In the genomic region with DNA sequence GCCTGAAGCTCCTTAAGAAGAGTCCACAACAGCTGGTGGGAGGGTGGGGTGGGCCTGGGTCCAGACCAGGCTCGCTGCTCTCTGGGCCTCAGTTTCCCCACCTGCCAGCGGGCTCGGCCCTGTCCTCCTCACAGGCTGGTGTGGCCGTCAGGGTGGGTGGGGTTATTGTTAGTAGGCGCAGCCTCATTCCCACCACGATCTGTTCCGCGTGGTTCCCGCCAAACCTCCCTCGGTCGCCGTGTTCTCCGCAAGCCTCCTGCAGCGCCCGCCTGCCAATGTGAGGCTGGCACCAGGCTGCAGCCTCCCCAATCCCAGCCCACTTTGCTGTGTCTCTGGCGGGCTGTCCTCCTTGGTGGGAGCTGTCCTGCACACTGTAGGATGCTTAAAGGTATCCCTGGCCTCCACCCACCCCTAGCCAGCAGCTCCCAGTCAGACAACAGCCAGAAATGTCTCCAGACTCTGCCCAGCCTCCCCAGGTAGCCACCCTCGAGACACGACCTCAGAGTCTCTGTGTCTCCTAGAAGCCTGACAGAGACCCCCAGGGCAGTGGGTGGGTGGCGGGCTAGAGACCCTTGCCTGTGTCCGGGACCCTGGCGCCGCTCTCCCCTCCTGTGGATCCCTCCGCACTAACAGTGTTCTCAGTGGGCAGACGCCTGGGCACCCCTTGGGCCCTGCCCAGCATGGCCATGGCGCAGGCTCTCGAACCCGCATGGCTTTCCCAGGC, we compare ENCODE assay signal across 37 cellular contexts. TPM values are rescaled to one million over a fixed set of nuclear protein-coding genes. Genes with fewer than 3 reads are reported as not detected.
"Had no signal": no experiment of that assay in that cellular context is flagged by ENCODE, and none has a peak within 500 bp of the region (broad histone marks: within the 10 kb centered on the region; RNA-seq: fewer than 3 reads in every experiment).

No MANE protein-coding gene starts in this region.

- H3K27ac Mint-ChIP-seq: activated CD4-positive, alpha-beta T cell treated with anti-CD3 and anti-CD28 coated beads, Interleukin-2, amount 10 ng/mL, durations not matched to agents 24 days and 14 days; activated CD8-positive, alpha-beta T cell treated with anti-CD3 and anti-CD28 coated beads for 36 hours; activated naive CD4-positive, alpha-beta T cell treated with anti-CD3 and anti-CD28 coated beads, Interleukin-2, amount 50 U/mL, for 24 hours; activated naive CD8-positive, alpha-beta T cell treated with anti-CD3 and anti-CD28 coated beads, Interleukin-2, amount 10 ng/mL, durations not matched to agents 7 days and 5 days; activated T-helper 2 cell treated with anti-CD3 and anti-CD28 coated beads, Interferon-gamma antibody, Interleukin-2, Interleukin-4, amounts not matched to agents 10 μg/mL and 5 μg/mL and 100 μg/mL, durations not matched to agents 14 hours and 24 hours and 36 hours had no signal

- H3K4me3 Mint-ChIP-seq: activated CD4-positive, alpha-beta T cell treated with anti-CD3 and anti-CD28 coated beads, Interleukin-2, amount 10 ng/mL, durations not matched to agents 24 days and 14 days; activated CD8-positive, alpha-beta T cell treated with anti-CD3 and anti-CD28 coated beads for 36 hours; activated naive CD4-positive, alpha-beta T cell treated with anti-CD3 and anti-CD28 coated beads, Interleukin-2, amount 50 U/mL, for 24 hours; activated naive CD8-positive, alpha-beta T cell treated with anti-CD3 and anti-CD28 coated beads, Interleukin-2, amount 10 ng/mL, durations not matched to agents 7 days and 5 days had no signal

- H3K4me3 ChIP-seq: ascending aorta, body of pancreas, breast epithelium, Peyer's patch had no signal

- H3K9me3 ChIP-seq: ascending aorta, body of pancreas, breast epithelium, Peyer's patch had no signal

- DNase-seq: activated CD4-positive, alpha-beta T cell treated with anti-CD3 and anti-CD28 coated beads, Interleukin-2, amount 10 ng/mL, durations not matched to agents 24 days and 14 days; activated CD4-positive, alpha-beta T cell treated with anti-CD3 and anti-CD28 coated beads, Interleukin-2, amount 50 U/mL, for 4 hours; activated CD8-positive, alpha-beta T cell treated with anti-CD3 and anti-CD28 coated beads for 36 hours; activated gamma-delta T cell; activated naive CD4-positive, alpha-beta T cell treated with Interleukin-2 at 50 U/mL for 16 hours; activated naive CD8-positive, alpha-beta T cell treated with anti-CD3 and anti-CD28 coated beads, Interleukin-2, amount 10 ng/mL, durations not matched to agents 7 days and 5 days; activated T-cell treated with anti-CD3 and anti-CD28 coated beads, Interleukin-2, amount 50 U/mL, for 1 hour; amygdala; body of pancreas; NCI-H1105; NCI-H1417 treated with DMSO at 0.1 percent for 48 hours; NCI-H187 treated with DMSO at 0.1 percent for 48 hours; NCI-H2081; NCI-H2171 treated with DMSO at 0.1 percent for 48 hours; NCI-H226; NCI-H526; NCI-H748 treated with DMSO at 0.1 percent for 48 hours; NK-92 treated with Interleukin-12 subunit alpha and Interleukin-12 subunit beta, amount 100 ng/mL, for 24 hours; PC-3; Peyer's patch; RPMI8226; SIG-M5; SW 1271; T1000; WERI-Rb-1 had no signal

- H3K9me3 Mint-ChIP-seq: activated CD4-positive, alpha-beta T cell treated with anti-CD3 and anti-CD28 coated beads, Interleukin-2, amount 10 ng/mL, durations not matched to agents 24 days and 14 days; activated CD8-positive, alpha-beta T cell treated with anti-CD3 and anti-CD28 coated beads for 36 hours; activated naive CD4-positive, alpha-beta T cell treated with anti-CD3 and anti-CD28 coated beads, Interleukin-2, amount 50 U/mL, for 24 hours; activated naive CD8-positive, alpha-beta T cell treated with anti-CD3 and anti-CD28 coated beads, Interleukin-2, amount 10 ng/mL, durations not matched to agents 7 days and 5 days; activated T-helper 2 cell treated with anti-CD3 and anti-CD28 coated beads, Interferon-gamma antibody, Interleukin-2, Interleukin-4, amounts not matched to agents 10 μg/mL and 5 μg/mL and 100 μg/mL, durations not matched to agents 14 hours and 24 hours and 36 hours had no signal

- H3K27me3 ChIP-seq: ascending aorta had no signal

- H3K36me3 Mint-ChIP-seq: activated naive CD4-positive, alpha-beta T cell treated with anti-CD3 and anti-CD28 coated beads, Interleukin-2, amount 50 U/mL, for 24 hours had no signal

- H3K36me3 ChIP-seq: breast epithelium, Peyer's patch, WERI-Rb-1 had no signal

- ATAC-seq: activated CD8-positive, alpha-beta T cell treated with anti-CD3 and anti-CD28 coated beads for 36 hours; body of pancreas; PC-3; Right ventricle myocardium inferior had no signal

- H3K27ac ChIP-seq: ascending aorta, body of pancreas, breast epithelium, Peyer's patch, WERI-Rb-1 had no signal

RNA-seq across cellular contexts. Expression of a gene that starts 15.3 kb away (rescaled TPM):
- total RNA-seq: PC-3 had no signal

RNA-seq across cellular contexts. Expression of a gene that starts 39.0 kb away (rescaled TPM):
- total RNA-seq: activated CD4-positive, alpha-beta T cell treated with anti-CD3 and anti-CD28 coated beads, Interleukin-2, amount 10 ng/mL, durations not matched to agents 24 days and 14 days; activated CD8-positive, alpha-beta memory T cell treated with anti-CD3 and anti-CD28 coated beads for 36 hours; activated CD8-positive, alpha-beta T cell treated with anti-CD3 and anti-CD28 coated beads for 36 hours; activated naive CD8-positive, alpha-beta T cell treated with anti-CD3 and anti-CD28 coated beads, Interleukin-2, amount 10 ng/mL, durations not matched to agents 7 days and 5 days; activated T-helper 2 cell treated with anti-CD3 and anti-CD28 coated beads, Interferon-gamma antibody, Interleukin-2, Interleukin-4, amounts not matched to agents 10 μg/mL and 5 μg/mL and 100 μg/mL, durations not matched to agents 14 hours and 24 hours and 36 hours; ascending aorta; body of pancreas; breast epithelium; cardiac septum; MCF 10A; NCI-H460; PC-3; Peyer's patch; Right ventricle myocardium inferior; T-helper 1 cell treated with Interleukin-12 subunit alpha and Interleukin-12 subunit beta and Interleukin-4 antibody, amounts not matched to agents 30 ng/mL and 1 ng/mL, for 36 hours; T-helper 2 cell treated with Interferon-gamma antibody and Interleukin-4, amounts not matched to agents 100 ng/mL and 5 ng/mL, for 36 hours had no signal
- polyA plus RNA-seq: adipose tissue had no signal
